Comparison of ENCODE assay signal across 13 cellular contexts in genomic region chr5:55146080-55146479, GRCh38. TPM values are rescaled to one million over a fixed set of nuclear protein-coding genes. Genes with fewer than 3 reads are reported as not detected.
DNase-seq lines count a peak whose midpoint lies in the region; ATAC-seq and TF ChIP-seq lines count a peak whose summit lies in the region.
"Had no signal": no experiment of that assay in that cellular context is flagged by ENCODE, and none has a peak within 500 bp of the region (broad histone marks: within the 10 kb centered on the region; RNA-seq: fewer than 3 reads in every experiment).

No MANE protein-coding gene starts in this region.

- no peaks in the 10 kb centered on the region for H3K36me3 ChIP-seq in smooth muscle cell (ENCODE audit: low read depth)
- H3K36me3 ChIP-seq: esophagus squamous epithelium, vagina had no signal

- H3F3A ChIP-seq in smooth muscle cell (ENCODE audit: low read depth), result no peaks in the 10 kb centered on the region

- ATAC-seq in GM21526 (IDR thresholded peaks at IDR 0.05; ENCODE audit: low FRiP score, unreplicated experiment), result no peak

- H4K20me1 ChIP-seq in smooth muscle cell (ENCODE audit: low read depth), result no peaks in the 10 kb centered on the region

- intact Hi-C loops in activated CD4-positive, alpha-beta T cell treated with anti-CD3 and anti-CD28 coated beads, Interleukin-2, amount 10 ng/mL, durations not matched to agents 24 days and 14 days (cut with micrococcal nuclease), result loop anchor here (1.0 to 10.0 kb wide), 5 partner anchors 43 to 631 kb away; partner anchors contain the start of genes GZMA and SNX18

- no peak overlapping the region for H3K27ac Mint-ChIP-seq in activated CD4-positive, alpha-beta T cell treated with anti-CD3 and anti-CD28 coated beads, Interleukin-2, amount 10 ng/mL, durations not matched to agents 24 days and 14 days
- H3K27ac Mint-ChIP-seq in brain, result peak overlapping the region in 1 of 5 experiments; percentile 36

- H3K79me2 ChIP-seq in smooth muscle cell (ENCODE audit: low read depth), result no peaks in the 10 kb centered on the region

- no peak for DNase-seq in activated CD4-positive, alpha-beta T cell treated with anti-CD3 and anti-CD28 coated beads, Interleukin-2, amount 10 ng/mL, durations not matched to agents 24 days and 14 days
- DNase-seq in activated CD4-positive, alpha-beta T cell treated with anti-CD3 and anti-CD28 coated beads for 4 hours, result no peak
- DNase-seq in NCI-H446 treated with DMSO at 0.1 percent for 48 hours (lab: John Stamatoyannopoulos, UW) (peak; percentile 17), smooth muscle cell (lab: John Stamatoyannopoulos, UW; ENCODE audit: unreplicated experiment) (no peak), inferior parietal cortex (ENCODE audit: extremely low spot score) (no peak), NCI-H1417 treated with DMSO at 0.1 percent for 48 hours (lab: John Stamatoyannopoulos, UW) (no peak)
- DNase-seq: esophagus squamous epithelium had no signal

- peaks cover 37% of the 10 kb centered on the region for H3K4me1 Mint-ChIP-seq in activated CD4-positive, alpha-beta T cell treated with anti-CD3 and anti-CD28 coated beads, Interleukin-2, amount 10 ng/mL, durations not matched to agents 24 days and 14 days
- peaks cover 5% of the 10 kb centered on the region for H3K4me1 Mint-ChIP-seq in brain

- H2AFZ ChIP-seq in smooth muscle cell (ENCODE audit: low read depth), result no peak overlapping the region

- H3K4me1 ChIP-seq in smooth muscle cell (ENCODE audit: low read depth), result no peaks in the 10 kb centered on the region
- H3K4me1 ChIP-seq: vagina had no signal

- H3K4me2 ChIP-seq in smooth muscle cell, result peak overlapping the region; percentile 60

- 83% methylated on average over 8 of the region's 8 CpGs for WGBS in smooth muscle cell (ENCODE audit: low lambda C conversion rate)

- peaks cover 29% of the 10 kb centered on the region for H3K27me3 ChIP-seq in smooth muscle cell (ENCODE audit: low read depth)
- H3K27me3 ChIP-seq: vagina had no signal

- TF ChIP-seq CTCF in brain (conservative IDR thresholded peaks at IDR 0.05), result no peak
- no peak for TF ChIP-seq CTCF in smooth muscle cell (IDR thresholded peaks at IDR 0.05; ENCODE audit: borderline replicate concordance, insufficient read depth, poor library complexity, severe bottlenecking)

- no peaks in the 10 kb centered on the region for H3K9me3 ChIP-seq in smooth muscle cell (replicated peaks; ENCODE audit: low read depth)
- H3K9me3 ChIP-seq: esophagus squamous epithelium, mucosa of descending colon, vagina had no signal

- no peak overlapping the region for H3K27ac ChIP-seq in smooth muscle cell (ENCODE audit: low read depth)
- H3K27ac ChIP-seq: C4-2B, esophagus squamous epithelium, vagina had no signal

- no peak overlapping the region for H3K9ac ChIP-seq in smooth muscle cell (ENCODE audit: low read depth)

- peaks cover 3% of the 10 kb centered on the region for H3K36me3 Mint-ChIP-seq in activated CD4-positive, alpha-beta T cell treated with anti-CD3 and anti-CD28 coated beads, Interleukin-2, amount 10 ng/mL, durations not matched to agents 24 days and 14 days (ENCODE audit: low read depth)
- no peaks in the 10 kb centered on the region for H3K36me3 Mint-ChIP-seq in brain

- no peaks in the 10 kb centered on the region for H3K9me3 Mint-ChIP-seq in activated CD4-positive, alpha-beta T cell treated with anti-CD3 and anti-CD28 coated beads, Interleukin-2, amount 10 ng/mL, durations not matched to agents 24 days and 14 days
- H3K9me3 Mint-ChIP-seq in brain, result no peaks in the 10 kb centered on the region

- peaks cover 43% of the 10 kb centered on the region for H3K27me3 Mint-ChIP-seq in activated CD4-positive, alpha-beta T cell treated with anti-CD3 and anti-CD28 coated beads, Interleukin-2, amount 10 ng/mL, durations not matched to agents 24 days and 14 days
- H3K27me3 Mint-ChIP-seq in brain, result peaks cover 17% of the 10 kb centered on the region

- no peak overlapping the region for H3K4me3 ChIP-seq in smooth muscle cell
- H3K4me3 ChIP-seq: esophagus squamous epithelium, mucosa of descending colon, vagina had no signal

- peak overlapping the region; percentile 53 for H3K4me3 Mint-ChIP-seq in activated CD4-positive, alpha-beta T cell treated with anti-CD3 and anti-CD28 coated beads, Interleukin-2, amount 10 ng/mL, durations not matched to agents 24 days and 14 days
- H3K4me3 Mint-ChIP-seq in brain, result peak overlapping the region in 3 of 5 experiments; percentile 17 to 58 (median 45)

RNA-seq across cellular contexts. Expression of gene GPX8, which starts 13.9 kb away (rescaled TPM):
- total RNA-seq in activated CD4-positive, alpha-beta T cell treated with anti-CD3 and anti-CD28 coated beads, Interleukin-2, amount 10 ng/mL, durations not matched to agents 24 days and 14 days, result not detected in 2 replicates
- polyA plus RNA-seq in brain (ENCODE audit: insufficient read depth, low read depth, low replicate concordance) (1.2 TPM), smooth muscle cell (183 and 230 TPM in 2 replicates)
- 306 and 314 TPM in 2 replicates for total RNA-seq in smooth muscle cell

RNA-seq across cellular contexts. Expression of gene CDC20B, which starts 26.9 kb away (rescaled TPM):
- total RNA-seq in activated CD4-positive, alpha-beta T cell treated with anti-CD3 and anti-CD28 coated beads, Interleukin-2, amount 10 ng/mL, durations not matched to agents 24 days and 14 days, result not detected in 2 replicates
- 0.15 TPM for polyA plus RNA-seq in brain (ENCODE audit: insufficient read depth, low read depth, low replicate concordance)
- not detected in 2 replicates for total RNA-seq in smooth muscle cell
- polyA plus RNA-seq in smooth muscle cell, result 0.11 TPM in 1 of 2 replicates, not detected in the other
- total RNA-seq: esophagus squamous epithelium, left lobe of liver, mucosa of descending colon, vagina had no signal

RNA-seq across cellular contexts. Expression of gene GZMA, which starts 43.6 kb away (rescaled TPM):
- total RNA-seq in activated CD4-positive, alpha-beta T cell treated with anti-CD3 and anti-CD28 coated beads, Interleukin-2, amount 10 ng/mL, durations not matched to agents 24 days and 14 days, result 87.6 and 91.2 TPM in 2 replicates
- polyA plus RNA-seq in brain (ENCODE audit: insufficient read depth, low read depth, low replicate concordance) (0.66 TPM), smooth muscle cell (0.42 TPM in 1 of 2 replicates, not detected in the other)
- total RNA-seq in smooth muscle cell, result not detected in 2 replicates
- total RNA-seq: left lobe of liver had no signal

Comparison
In these comparisons a context has a peak if more than half of its experiments do, and no peak if none do; other contexts are left out.
1. RNA of gene GPX8, which starts 13.9 kb away (total RNA-seq): 306 to 314 TPM in smooth muscle cell; not detected in activated CD4-positive, alpha-beta T cell treated with anti-CD3 and anti-CD28 coated beads, Interleukin-2, amount 10 ng/mL, durations not matched to agents 24 days and 14 days; every median in the first group is over 100 times any median in the second.
2. RNA of gene GZMA, which starts 43.6 kb away (total RNA-seq): 87.6 to 91.2 TPM in activated CD4-positive, alpha-beta T cell treated with anti-CD3 and anti-CD28 coated beads, Interleukin-2, amount 10 ng/mL, durations not matched to agents 24 days and 14 days; not detected in smooth muscle cell; every median in the first group is over 10 times any median in the second.